In the genomic region with DNA sequence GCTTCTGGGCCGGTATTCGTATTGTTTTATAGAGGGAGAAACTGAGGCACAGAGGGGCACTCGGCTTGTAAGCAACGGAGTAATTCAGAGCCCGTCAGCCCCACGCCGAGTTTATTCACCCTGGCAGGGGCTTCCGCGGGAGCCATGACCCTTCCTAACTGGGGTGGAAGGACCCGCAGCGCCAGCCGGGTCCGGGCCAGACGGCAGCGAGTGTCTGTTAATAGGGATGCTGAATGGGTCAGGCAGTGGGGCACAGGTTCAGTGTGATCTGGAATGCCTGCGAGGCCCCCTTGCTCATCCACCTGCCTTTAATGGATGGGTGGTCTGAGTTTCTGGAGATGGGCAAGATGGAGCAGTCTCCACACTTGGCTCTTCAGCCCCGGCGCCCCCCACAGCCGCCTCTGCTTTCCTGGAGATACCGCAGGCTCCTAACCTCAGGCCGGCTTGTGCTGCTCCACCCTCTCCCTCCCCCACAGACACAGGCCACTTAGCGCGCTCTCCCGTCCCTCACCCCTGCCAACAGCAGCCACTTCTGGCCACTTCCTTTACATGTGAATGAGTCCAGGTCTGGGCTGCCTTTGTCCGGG, we compare ENCODE assay signal across 9 cellular contexts.
DNase-seq lines count a peak whose midpoint lies in the region; ATAC-seq and TF ChIP-seq lines count a peak whose summit lies in the region.
"Had no signal": no experiment of that assay in that cellular context is flagged by ENCODE, and none has a peak within 500 bp of the region (broad histone marks: within the 10 kb centered on the region; RNA-seq: fewer than 3 reads in every experiment).

No MANE protein-coding gene starts in this region.

- DNase-seq in DMS79 treated with DMSO at 0.1 percent for 48 hours (lab: John Stamatoyannopoulos, UW) (peak; percentile 47), endothelial cell (ENCODE audit: low spot score) (peak; percentile 30), osteocyte (ENCODE audit: extremely low spot score, unreplicated experiment) (no peak), NCI-H187 treated with DMSO at 0.1 percent for 48 hours (lab: John Stamatoyannopoulos, UW) (no peak), NOMO-1 (lab: John Stamatoyannopoulos, UW; ENCODE audit: unreplicated experiment in 2 of 2) (no peak), ureter (ENCODE audit: low spot score) (no peak)

- H3K4me1 Mint-ChIP-seq in T-helper 1 cell treated with Interleukin-12 subunit alpha and Interleukin-12 subunit beta and Interleukin-4 antibody, amounts not matched to agents 30 μg/mL and 1 μg/mL, for 36 hours (ENCODE audit: low read depth), result peaks cover 49% of the 10 kb centered on the region
- H3K4me1 Mint-ChIP-seq in endothelial cell (ENCODE audit: unreplicated experiment) (peaks cover 26% of the 10 kb centered on the region), osteocyte (ENCODE audit: unreplicated experiment) (peaks cover 12% of the 10 kb centered on the region)

- no peaks in the 10 kb centered on the region for H3K9me3 Mint-ChIP-seq in T-helper 1 cell treated with Interleukin-12 subunit alpha and Interleukin-12 subunit beta and Interleukin-4 antibody, amounts not matched to agents 30 μg/mL and 1 μg/mL, for 36 hours
- H3K9me3 Mint-ChIP-seq in endothelial cell (ENCODE audit: unreplicated experiment) (no peaks in the 10 kb centered on the region), osteocyte (ENCODE audit: unreplicated experiment) (no peaks in the 10 kb centered on the region)

- H3K4me3 Mint-ChIP-seq in T-helper 1 cell treated with Interleukin-12 subunit alpha and Interleukin-12 subunit beta and Interleukin-4 antibody, amounts not matched to agents 30 μg/mL and 1 μg/mL, for 36 hours, result peak overlapping the region; percentile 77
- H3K4me3 Mint-ChIP-seq in endothelial cell (ENCODE audit: unreplicated experiment) (peak overlapping the region; percentile 87), osteocyte (ENCODE audit: unreplicated experiment) (peak overlapping the region; percentile 75)

- TF ChIP-seq CTCF in endothelial cell (IDR thresholded peaks at IDR 0.05; ENCODE audit: unreplicated experiment) (no peak), osteocyte (IDR thresholded peaks at IDR 0.05) (no peak)

- H3K27ac Mint-ChIP-seq in T-helper 1 cell treated with Interleukin-12 subunit alpha and Interleukin-12 subunit beta and Interleukin-4 antibody, amounts not matched to agents 30 μg/mL and 1 μg/mL, for 36 hours, result peak overlapping the region; percentile 92
- H3K27ac Mint-ChIP-seq in endothelial cell (ENCODE audit: unreplicated experiment), result no peak overlapping the region
- no peak overlapping the region for H3K27ac Mint-ChIP-seq in osteocyte (ENCODE audit: unreplicated experiment)

- ATAC-seq in HG02763 (IDR thresholded peaks at IDR 0.05; ENCODE audit: unreplicated experiment), result no peak
- ATAC-seq: Panc1 had no signal

- H3K36me3 Mint-ChIP-seq in T-helper 1 cell treated with Interleukin-12 subunit alpha and Interleukin-12 subunit beta and Interleukin-4 antibody, amounts not matched to agents 30 μg/mL and 1 μg/mL, for 36 hours (ENCODE audit: low read depth), result peaks cover 21% of the 10 kb centered on the region
- H3K36me3 Mint-ChIP-seq in endothelial cell (ENCODE audit: low read depth, unreplicated experiment) (peaks cover 9% of the 10 kb centered on the region), osteocyte (ENCODE audit: unreplicated experiment) (no peaks in the 10 kb centered on the region)

- H3K27me3 Mint-ChIP-seq in T-helper 1 cell treated with Interleukin-12 subunit alpha and Interleukin-12 subunit beta and Interleukin-4 antibody, amounts not matched to agents 30 μg/mL and 1 μg/mL, for 36 hours (ENCODE audit: low read depth), result peaks cover 18% of the 10 kb centered on the region
- H3K27me3 Mint-ChIP-seq in endothelial cell (ENCODE audit: unreplicated experiment) (peaks cover 18% of the 10 kb centered on the region), osteocyte (ENCODE audit: unreplicated experiment) (peaks cover 44% of the 10 kb centered on the region)

Comparison
In these comparisons a context has a peak if more than half of its experiments do, and no peak if none do; other contexts are left out.
1. DNase-seq: peak in DMS79 treated with DMSO at 0.1 percent for 48 hours (single experiment) and endothelial cell (single experiment); none in osteocyte (single experiment), NCI-H187 treated with DMSO at 0.1 percent for 48 hours (single experiment), NOMO-1 (0 of 2) and ureter (single experiment).
2. Peak in every context shown above with its lines, with median percentiles within 50 percentile points of each other: H3K4me3 Mint-ChIP-seq.